ENCODE assay signal across 9 cellular contexts in the genomic region with DNA sequence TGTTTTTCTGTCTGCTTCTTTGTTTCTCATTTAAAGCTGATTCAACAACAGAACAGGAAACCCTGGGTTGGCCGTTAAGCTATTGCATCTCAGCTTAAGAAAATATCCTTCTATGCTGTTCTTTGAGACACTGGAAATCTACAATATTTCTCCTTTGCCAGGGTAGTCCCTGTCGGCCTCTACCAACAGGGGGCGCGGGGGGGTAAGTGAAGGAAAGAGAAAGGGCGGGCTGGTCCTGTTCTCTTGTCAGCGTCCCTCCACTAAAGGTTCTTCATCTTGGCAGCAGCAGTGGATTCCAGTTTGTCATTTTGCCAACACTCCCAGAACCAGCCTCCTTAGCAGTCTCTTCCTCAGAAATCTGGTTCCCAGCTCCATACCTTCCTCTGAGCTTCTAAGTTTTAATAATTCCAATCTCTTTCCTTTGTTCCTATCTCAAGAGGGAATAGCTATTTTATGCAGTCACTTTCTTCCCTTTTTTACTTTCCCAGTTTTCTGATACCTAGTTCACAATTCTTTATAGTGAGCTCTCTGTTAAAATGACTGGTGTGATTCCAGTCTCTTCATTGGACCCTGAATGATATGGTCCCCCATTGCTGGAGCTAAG.
A peak's percentile ranks its signal among the peaks of the same experiment; 100 is the strongest.
DNase-seq lines count a peak whose midpoint lies in the region; ATAC-seq and TF ChIP-seq lines count a peak whose summit lies in the region.
"Had no signal": no experiment of that assay in that cellular context is flagged by ENCODE, and none has a peak within 500 bp of the region (broad histone marks: within the 10 kb centered on the region; RNA-seq: fewer than 3 reads in every experiment).

No MANE protein-coding gene starts in this region.

- H3K4me3 Mint-ChIP-seq in activated CD4-positive, alpha-beta memory T cell treated with anti-CD3 and anti-CD28 coated beads for 36 hours, result no peak overlapping the region
- no peak overlapping the region for H3K4me3 Mint-ChIP-seq in neural crest cell
- H3K4me3 Mint-ChIP-seq: B cell had no signal

- no peaks in the 10 kb centered on the region for H3K27me3 ChIP-seq in upper lobe of right lung

- no peak overlapping the region for H3K27ac Mint-ChIP-seq in activated CD4-positive, alpha-beta memory T cell treated with anti-CD3 and anti-CD28 coated beads for 36 hours
- H3K27ac Mint-ChIP-seq in neural crest cell (ENCODE audit: unreplicated experiment), result no peak overlapping the region
- H3K27ac Mint-ChIP-seq: B cell had no signal

- no peak overlapping the region for H3K27ac ChIP-seq in upper lobe of right lung

- DNase-seq in NCI-H1105 (lab: John Stamatoyannopoulos, UW) (peak; percentile 30), NCI-H1105 treated with DMSO at 0.1 percent for 48 hours (lab: John Stamatoyannopoulos, UW) (no peak), Kasumi-1 (lab: John Stamatoyannopoulos, UW) (peak; percentile 2), erythroblast (lab: John Stamatoyannopoulos, UW) (peak; percentile 16 to 53), neural crest cell (ENCODE audit: low read depth, low spot score) (peak; percentile 53), upper lobe of right lung (peak; percentile 88), putamen (ENCODE audit: low spot score) (no peak)
- DNase-seq in activated CD4-positive, alpha-beta memory T cell treated with anti-CD3 and anti-CD28 coated beads for 36 hours, result peak; percentile 68

- no peak overlapping the region for H3K4me3 ChIP-seq in upper lobe of right lung

- peaks cover 6% of the 10 kb centered on the region for H3K4me1 ChIP-seq in upper lobe of right lung

- no peak for TF ChIP-seq POLR2A in erythroblast (IDR thresholded peaks at IDR 0.05; ENCODE audit: low read length)

- intact Hi-C loops in activated CD4-positive, alpha-beta memory T cell treated with anti-CD3 and anti-CD28 coated beads for 36 hours (cut with micrococcal nuclease), result loop anchor here (1.0 to 10.0 kb wide), 2 partner anchors 40 to 257 kb away; no protein-coding TSS in a partner anchor
- intact Hi-C loops in upper lobe of right lung (cut with DNase I), result no loop called here

- POLR2A ChIA-PET in activated CD4-positive, alpha-beta memory T cell treated with anti-CD3 and anti-CD28 coated beads for 36 hours (lab: Charles Lee), result no interaction called here

- H3K9me3 Mint-ChIP-seq in activated CD4-positive, alpha-beta memory T cell treated with anti-CD3 and anti-CD28 coated beads for 36 hours, result no peaks in the 10 kb centered on the region
- peaks cover 5% of the 10 kb centered on the region for H3K9me3 Mint-ChIP-seq in neural crest cell

- CTCF ChIA-PET in activated CD4-positive, alpha-beta memory T cell treated with anti-CD3 and anti-CD28 coated beads for 36 hours (lab: Charles Lee), result interaction anchor here (0.6 to 1.8 kb wide), 19 partner anchors 10 to 567 kb away, joined by 3 to 8 read pairs (median 3); no protein-coding TSS in a partner anchor

- H3K27me3 Mint-ChIP-seq in activated CD4-positive, alpha-beta memory T cell treated with anti-CD3 and anti-CD28 coated beads for 36 hours, result peaks cover 6% of the 10 kb centered on the region
- no peaks in the 10 kb centered on the region for H3K27me3 Mint-ChIP-seq in neural crest cell (ENCODE audit: low read depth)

- H3K36me3 ChIP-seq in upper lobe of right lung, result no peaks in the 10 kb centered on the region

- H3K4me1 Mint-ChIP-seq in activated CD4-positive, alpha-beta memory T cell treated with anti-CD3 and anti-CD28 coated beads for 36 hours (ENCODE audit: low read depth), result no peaks in the 10 kb centered on the region
- H3K4me1 Mint-ChIP-seq in neural crest cell, result no peaks in the 10 kb centered on the region
- H3K4me1 Mint-ChIP-seq: B cell had no signal

- ATAC-seq in upper lobe of right lung, result peak; percentile 93

- no peaks in the 10 kb centered on the region for H3K9me3 ChIP-seq in upper lobe of right lung

- no peaks in the 10 kb centered on the region for H3K36me3 Mint-ChIP-seq in activated CD4-positive, alpha-beta memory T cell treated with anti-CD3 and anti-CD28 coated beads for 36 hours
- H3K36me3 Mint-ChIP-seq in neural crest cell (ENCODE audit: low read depth), result no peaks in the 10 kb centered on the region

- TF ChIP-seq CTCF in neural crest cell (conservative IDR thresholded peaks at IDR 0.05) (peak; percentile 69), upper lobe of right lung (IDR thresholded peaks at IDR 0.05) (peak; percentile 65)

Comparison
In these comparisons a context has a peak if more than half of its experiments do, and no peak if none do; other contexts are left out.
1. DNase-seq: peak in NCI-H1105 (single experiment), Kasumi-1 (2 of 2), activated CD4-positive, alpha-beta memory T cell treated with anti-CD3 and anti-CD28 coated beads for 36 hours (single experiment), erythroblast (2 of 2), neural crest cell (single experiment) and upper lobe of right lung (single experiment); none in NCI-H1105 treated with DMSO at 0.1 percent for 48 hours (single experiment) and putamen (single experiment).